14 cellular contexts compared by ENCODE assay signal in genomic region chr3:14396293-14396692, GRCh38.
"Had no signal": no experiment of that assay in that cellular context is flagged by ENCODE, and none has a peak within 500 bp of the region (broad histone marks: within the 10 kb centered on the region; RNA-seq: fewer than 3 reads in every experiment).

No MANE protein-coding gene starts in this region.

- H3K27ac Mint-ChIP-seq: activated CD4-positive, alpha-beta memory T cell treated with anti-CD3 and anti-CD28 coated beads for 36 hours; activated naive CD4-positive, alpha-beta T cell treated with anti-CD3 and anti-CD28 coated beads, Interleukin-2, amount 10 ng/mL, durations not matched to agents 7 days and 5 days; activated T-helper 2 cell treated with anti-CD3 and anti-CD28 coated beads, Interferon-gamma antibody, Interleukin-2, Interleukin-4, amounts not matched to agents 10 μg/mL and 5 μg/mL and 100 μg/mL, durations not matched to agents 14 hours and 24 hours and 36 hours had no signal

- H3K36me3 ChIP-seq: brain microvascular endothelial cell, lower lobe of right lung, pancreas, tibial artery had no signal

- H3K79me2 ChIP-seq: hepatocyte had no signal

- H3K27ac ChIP-seq: brain microvascular endothelial cell, hepatocyte, lower lobe of right lung, pancreas, tibial artery had no signal

- H3K4me3 Mint-ChIP-seq: activated CD4-positive, alpha-beta memory T cell treated with anti-CD3 and anti-CD28 coated beads for 36 hours; activated naive CD4-positive, alpha-beta T cell treated with anti-CD3 and anti-CD28 coated beads, Interleukin-2, amount 10 ng/mL, durations not matched to agents 7 days and 5 days; naive thymus-derived CD8-positive, alpha-beta T cell had no signal

- H3K36me3 Mint-ChIP-seq: activated CD4-positive, alpha-beta memory T cell treated with anti-CD3 and anti-CD28 coated beads for 36 hours; activated naive CD4-positive, alpha-beta T cell treated with anti-CD3 and anti-CD28 coated beads, Interleukin-2, amount 10 ng/mL, durations not matched to agents 7 days and 5 days; naive thymus-derived CD8-positive, alpha-beta T cell had no signal

- H3K9me3 Mint-ChIP-seq: activated CD4-positive, alpha-beta memory T cell treated with anti-CD3 and anti-CD28 coated beads for 36 hours; activated naive CD4-positive, alpha-beta T cell treated with anti-CD3 and anti-CD28 coated beads, Interleukin-2, amount 10 ng/mL, durations not matched to agents 7 days and 5 days; activated T-helper 2 cell treated with anti-CD3 and anti-CD28 coated beads, Interferon-gamma antibody, Interleukin-2, Interleukin-4, amounts not matched to agents 10 μg/mL and 5 μg/mL and 100 μg/mL, durations not matched to agents 14 hours and 24 hours and 36 hours; naive thymus-derived CD8-positive, alpha-beta T cell had no signal

- H3K4me2 ChIP-seq: hepatocyte had no signal

- DNase-seq: activated CD4-positive, alpha-beta memory T cell treated with anti-CD3 and anti-CD28 coated beads for 36 hours; activated naive CD4-positive, alpha-beta T cell treated with anti-CD3 and anti-CD28 coated beads, Interleukin-2, amount 10 ng/mL, durations not matched to agents 7 days and 5 days; amygdala; brain microvascular endothelial cell; lower lobe of right lung; naive thymus-derived CD8-positive, alpha-beta T cell; pancreas; SHP77; stimulated activated CD4-positive, alpha-beta T cell treated with anti-CD3 and anti-CD28 coated beads, Interleukin-2, amount 100 ng/mL, for 48 hours; stimulated activated CD8-positive, alpha-beta memory T cell treated with anti-CD3 and anti-CD28 coated beads, Interleukin-4, amount 100 ng/mL, for 48 hours; tibial artery had no signal

- ATAC-seq: activated CD4-positive, CD25-positive, alpha-beta regulatory T cell treated with anti-CD3 and anti-CD28 coated beads, Interleukin-2, amount 50 U/mL, for 24 hours; lower lobe of right lung; naive thymus-derived CD8-positive, alpha-beta T cell; pancreas had no signal

- H3K27me3 ChIP-seq: brain microvascular endothelial cell, hepatocyte, pancreas, tibial artery had no signal

- H3K27me3 Mint-ChIP-seq: activated CD4-positive, alpha-beta memory T cell treated with anti-CD3 and anti-CD28 coated beads for 36 hours; naive thymus-derived CD8-positive, alpha-beta T cell had no signal

- H3K4me1 ChIP-seq: pancreas had no signal

- H3K9me3 ChIP-seq: lower lobe of right lung, pancreas, tibial artery had no signal

- H3K4me3 ChIP-seq: hepatocyte, lower lobe of right lung, pancreas, tibial artery had no signal

- H2AFZ ChIP-seq: hepatocyte had no signal
